10 cellular contexts compared by ENCODE assay signal in the genomic region with DNA sequence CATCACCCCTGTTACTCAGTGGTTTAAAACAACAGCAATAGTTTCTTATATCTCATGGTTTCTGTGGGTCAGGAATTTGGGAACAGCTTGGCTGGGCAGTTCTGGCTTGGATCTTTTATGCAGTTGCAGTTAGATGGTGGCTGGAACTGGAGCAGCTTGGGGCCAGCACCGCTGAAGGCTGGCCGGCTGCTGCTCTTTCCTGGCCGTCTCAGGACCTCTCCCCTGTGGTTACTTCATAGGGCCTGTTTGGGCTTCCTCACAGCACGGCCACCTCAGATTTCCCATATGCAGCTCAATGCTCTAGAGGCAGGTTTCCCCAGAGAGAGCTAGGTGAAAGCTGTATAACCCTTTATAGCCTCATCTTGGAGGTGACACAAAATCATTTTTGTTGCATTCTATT. TPM values are rescaled to one million over a fixed set of nuclear protein-coding genes. Genes with fewer than 3 reads are reported as not detected.
A peak's percentile ranks its signal among the peaks of the same experiment; 100 is the strongest.
DNase-seq lines count a peak whose midpoint lies in the region; ATAC-seq and TF ChIP-seq lines count a peak whose summit lies in the region.
"Had no signal": no experiment of that assay in that cellular context is flagged by ENCODE, and none has a peak within 500 bp of the region (broad histone marks: within the 10 kb centered on the region; RNA-seq: fewer than 3 reads in every experiment).

No MANE protein-coding gene starts in this region.

- no peak overlapping the region for H4K8ac ChIP-seq in trophoblast cell (ENCODE audit: low read depth, low read length)

- no peak overlapping the region for H2BK5ac ChIP-seq in trophoblast cell (ENCODE audit: low read depth, low read length, poor library complexity)

- no peak for DNase-seq in CD4-positive, alpha-beta T cell
- DNase-seq in Panc1 (ENCODE audit: low read depth, low spot score) (no peak), trophoblast cell (no peak), mesenteric fat pad (ENCODE audit: low spot score) (no peak), DMS 273 (lab: John Stamatoyannopoulos, UW; ENCODE audit: unreplicated experiment) (no peak), DMS 273 treated with DMSO at 0.1 percent for 48 hours (lab: John Stamatoyannopoulos, UW) (no peak), iPS-NIHi11 (ENCODE audit: low spot score) (no peak)
- DNase-seq: NCI-H524 treated with DMSO at 0.1 percent for 48 hours; stimulated activated naive CD4-positive, alpha-beta T cell treated with Interleukin-2 at 50 U/mL for 16 hours had no signal

- no peak overlapping the region for H2BK12ac ChIP-seq in trophoblast cell (ENCODE audit: low read length)

- no peaks in the 10 kb centered on the region for H3K27me3 Mint-ChIP-seq in CD4-positive, alpha-beta T cell

- in situ Hi-C loops in Panc1 (cut with HindIII; ENCODE audit: low pct_unique_long_range_greater_than_20kb, low sequenced_read_pairs), result no loop called here

- H2BK120ac ChIP-seq in trophoblast cell (ENCODE audit: insufficient read depth, low read length, poor library complexity), result no peak overlapping the region

- no peaks in the 10 kb centered on the region for H3K9me3 Mint-ChIP-seq in CD4-positive, alpha-beta T cell

- H3K4me1 ChIP-seq in Panc1 (ENCODE audit: control insufficient read depth, insufficient read depth, low read length), result peaks cover 37% of the 10 kb centered on the region
- H3K4me1 ChIP-seq in esophagus (ENCODE audit: control insufficient read depth in 2 of 2, insufficient read depth in 2 of 2, low read length in 1 of 2), result peaks cover 4 to 7% of the 10 kb centered on the region in 2 donors
- H3K4me1 ChIP-seq in trophoblast cell (ENCODE audit: control insufficient read depth in 1 of 2, insufficient read depth in 2 of 2, low read length in 2 of 2), result peaks cover 12 to 13% of the 10 kb centered on the region in 2 experiments

- BruUV-seq in Panc1 (replicated peaks; lab: Mats Ljungman, UMichigan), result no TSS peak

- H3K23ac ChIP-seq in trophoblast cell (ENCODE audit: low read length), result no peak overlapping the region

- H3K4me3 ChIP-seq in Panc1 (ENCODE audit: low read depth in 2 of 2, low read length in 2 of 2) (no peak overlapping the region), esophagus (ENCODE audit: low read depth in 1 of 2, low read length in 2 of 2) (no peak overlapping the region), trophoblast cell (ENCODE audit: low read depth, low read length) (no peak overlapping the region)

- H3K79me1 ChIP-seq in trophoblast cell (ENCODE audit: low read length), result peaks cover 9% of the 10 kb centered on the region

- H3K27me3 ChIP-seq in CD4-positive, alpha-beta T cell (ENCODE audit: control insufficient read depth, insufficient read depth, low read length), result no peaks in the 10 kb centered on the region
- H3K27me3 ChIP-seq in Panc1 (ENCODE audit: control insufficient read depth, insufficient read depth, low read length) (no peaks in the 10 kb centered on the region), esophagus (ENCODE audit: control insufficient read depth in 1 of 2, insufficient read depth in 2 of 2, low read length in 2 of 2) (no peaks in the 10 kb centered on the region), trophoblast cell (ENCODE audit: insufficient read depth, low read length) (no peaks in the 10 kb centered on the region)

- H3K36me3 ChIP-seq in Panc1 (ENCODE audit: control insufficient read depth, insufficient read depth, low read length) (no peaks in the 10 kb centered on the region), esophagus (ENCODE audit: control insufficient read depth in 2 of 2, insufficient read depth in 2 of 2, low read length in 1 of 2) (no peaks in the 10 kb centered on the region), trophoblast cell (ENCODE audit: control insufficient read depth in 1 of 2, insufficient read depth in 2 of 2, low read length in 2 of 2) (no peaks in the 10 kb centered on the region)

- H3K27ac Mint-ChIP-seq in CD4-positive, alpha-beta T cell, result peak overlapping the region; percentile 73

- CTCF ChIA-PET in CD4-positive, alpha-beta T cell (lab: Charles Lee), result no interaction called here
- CTCF ChIA-PET in Panc1 (lab: Charles Lee), result interaction anchor here (0.6 kb wide), 1 partner anchor 13 kb away, joined by 3 read pairs; no protein-coding TSS in a partner anchor

- TF ChIP-seq CTCF in CD4-positive, alpha-beta T cell (IDR thresholded peaks at IDR 0.05), result no peak
- TF ChIP-seq CTCF in Panc1 (IDR thresholded peaks at IDR 0.05), result no peak

- no peak for ATAC-seq in CD4-positive, alpha-beta T cell (ENCODE audit: poor library complexity)
- ATAC-seq in Panc1, result no peak

- POLR2A ChIA-PET in CD4-positive, alpha-beta T cell (lab: Charles Lee), result interaction anchor here (1.1 to 2.1 kb wide), 4 partner anchors 12 to 122 kb away, joined by 3 to 9 read pairs (median 4); a partner anchor contains a TSS
- POLR2A ChIA-PET in Panc1 (lab: Charles Lee), result no interaction called here

- no peak overlapping the region for H3K27ac ChIP-seq in CD4-positive, alpha-beta T cell (ENCODE audit: low read depth, low read length)
- H3K27ac ChIP-seq in Panc1 (ENCODE audit: low read length) (peak overlapping the region; percentile 29), esophagus (ENCODE audit: low read depth in 2 of 2, low read length in 1 of 2) (peak overlapping the region; percentile 48 to 69), trophoblast cell (ENCODE audit: low read depth, low read length) (no peak overlapping the region)

- H4K91ac ChIP-seq in trophoblast cell (ENCODE audit: low read depth, low read length), result no peak overlapping the region

- H3K36me3 Mint-ChIP-seq in CD4-positive, alpha-beta T cell (ENCODE audit: low read depth), result no peaks in the 10 kb centered on the region

- no peak overlapping the region for H3K9ac ChIP-seq in trophoblast cell (ENCODE audit: low read length)

- no peak overlapping the region for H3K4ac ChIP-seq in trophoblast cell (ENCODE audit: low read depth, low read length)

- H3K79me2 ChIP-seq in trophoblast cell (ENCODE audit: control insufficient read depth, insufficient read depth, low read length, poor library complexity), result no peaks in the 10 kb centered on the region

- intact Hi-C loops in CD4-positive, alpha-beta T cell (cut with DNase I, micrococcal nuclease), result no loop called here
- intact Hi-C loops in Panc1 (cut with micrococcal nuclease; ENCODE audit: unreplicated experiment), result no loop called here

- no peak overlapping the region for H4K12ac ChIP-seq in trophoblast cell (ENCODE audit: low read depth, low read length)

- no peaks in the 10 kb centered on the region for H3K9me3 ChIP-seq in CD4-positive, alpha-beta T cell (ENCODE audit: control insufficient read depth, low read length)
- H3K9me3 ChIP-seq in Panc1 (ENCODE audit: control insufficient read depth, insufficient read depth, low read depth, low read length) (no peaks in the 10 kb centered on the region), esophagus (ENCODE audit: control insufficient read depth in 2 of 2, insufficient read depth in 1 of 2, low read depth in 1 of 2, low read length in 1 of 2) (no peaks in the 10 kb centered on the region), trophoblast cell (ENCODE audit: insufficient read depth, low read depth, low read length) (peaks cover 1% of the 10 kb centered on the region)

- no peak overlapping the region for H3K14ac ChIP-seq in trophoblast cell (ENCODE audit: low read length)

- H3K4me3 Mint-ChIP-seq in CD4-positive, alpha-beta T cell, result no peak overlapping the region

- peak overlapping the region; percentile 39 for H2AFZ ChIP-seq in trophoblast cell (ENCODE audit: insufficient read depth, low read length, poor library complexity)

- H3K4me2 ChIP-seq in trophoblast cell (ENCODE audit: low read length), result no peak overlapping the region

- WGBS in esophagus, 2 donors, result 59 to 72% methylated on average over 4 of the region's 4 CpGs
- no CpG with 5 or more reads among the region's 4 CpGs for WGBS in trophoblast cell (ENCODE audit: extremely low coverage, insufficient coverage, insufficient read length)

- H3K4me1 Mint-ChIP-seq in CD4-positive, alpha-beta T cell (ENCODE audit: low read depth), result peaks cover 24% of the 10 kb centered on the region

- no peak overlapping the region for H3K18ac ChIP-seq in trophoblast cell (ENCODE audit: low read length)

- H2AK5ac ChIP-seq in trophoblast cell (ENCODE audit: low read length), result no peak overlapping the region

RNA-seq across cellular contexts. Expression of a gene that starts 15.6 kb away (rescaled TPM):
- total RNA-seq in CD4-positive, alpha-beta T cell, result 1 to 10 TPM; 1.7 to 2.4 TPM
- 66.3 TPM for total RNA-seq in Panc1 (2021; ENCODE audit: unreplicated experiment)
- polyA plus RNA-seq in Panc1 (2012; ENCODE audit: insufficient read length), result 91.5 TPM
- 10 to 100 TPM; 13.7 to 33.3 TPM for polyA plus RNA-seq in esophagus
- 27.2 and 27.9 TPM in 2 replicates for polyA plus RNA-seq in trophoblast cell (2013)
- total RNA-seq in mesenteric fat pad, result 50.1 TPM

RNA-seq across cellular contexts. Expression of a gene that starts 53.6 kb away (rescaled TPM):
- total RNA-seq in CD4-positive, alpha-beta T cell, result 10 to 100 TPM; 31.7 to 32.8 TPM
- total RNA-seq in Panc1 (2021; ENCODE audit: unreplicated experiment), result 53.8 TPM
- 65.5 TPM for polyA plus RNA-seq in Panc1 (2012; ENCODE audit: insufficient read length)
- 1 to 10 TPM; 5.6 to 8.8 TPM for polyA plus RNA-seq in esophagus
- 94.2 and 104 TPM in 2 replicates for polyA plus RNA-seq in trophoblast cell (2013)
- 12.2 TPM for total RNA-seq in mesenteric fat pad

Comparison
In these comparisons a context has a peak if more than half of its experiments do, and no peak if none do; other contexts are left out.
1. H3K27ac ChIP-seq: peak in Panc1 (single experiment) and esophagus (2 of 2); none in CD4-positive, alpha-beta T cell (single experiment) and trophoblast cell (single experiment).
2. RNA of a gene that starts 15.6 kb away (total RNA-seq): 66.3 TPM in Panc1 (single experiment) and 50.1 TPM in mesenteric fat pad (single experiment); 1.7 to 2.4 TPM in CD4-positive, alpha-beta T cell; every median in the first group is over 10 times any median in the second.